In the genomic region with DNA sequence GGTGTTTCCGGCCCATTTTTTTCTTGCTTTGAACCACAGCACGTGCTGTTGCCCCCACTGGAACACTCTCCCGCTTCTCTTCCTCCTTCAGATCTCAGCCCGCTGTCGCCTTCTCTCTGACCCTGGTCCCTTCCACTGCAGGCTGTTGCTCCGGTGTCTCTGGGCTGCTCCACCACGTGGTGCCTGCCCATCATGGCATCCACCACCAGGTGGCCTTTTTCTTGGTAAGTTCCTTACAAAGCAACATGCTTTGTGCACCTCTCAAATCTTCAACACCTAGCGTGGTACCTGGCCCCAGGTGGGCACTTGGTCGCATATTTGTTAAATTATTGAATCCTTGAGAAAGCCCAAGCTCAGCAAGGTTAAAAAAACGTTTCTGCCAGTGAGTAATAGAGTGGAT, we compare ENCODE assay signal across 9 cellular contexts. TPM values are rescaled to one million over a fixed set of nuclear protein-coding genes. Genes with fewer than 3 reads are reported as not detected.
DNase-seq lines count a peak whose midpoint lies in the region; ATAC-seq and TF ChIP-seq lines count a peak whose summit lies in the region.
"Had no signal": no experiment of that assay in that cellular context is flagged by ENCODE, and none has a peak within 500 bp of the region (broad histone marks: within the 10 kb centered on the region; RNA-seq: fewer than 3 reads in every experiment).

No MANE protein-coding gene starts in this region.

- CTCF ChIA-PET in activated CD8-positive, alpha-beta T cell treated with anti-CD3 and anti-CD28 coated beads, Interleukin-2, amount 10 ng/mL, durations not matched to agents 7 days and 5 days (lab: Charles Lee) = no interaction called here

- POLR2A ChIA-PET in activated CD8-positive, alpha-beta T cell treated with anti-CD3 and anti-CD28 coated beads, Interleukin-2, amount 10 ng/mL, durations not matched to agents 7 days and 5 days (lab: Charles Lee) = no interaction called here

- peaks cover 4% of the 10 kb centered on the region for H3K27me3 ChIP-seq in lower lobe of right lung (ENCODE audit: low read depth)

- TF ChIP-seq CTCF in lower lobe of right lung (IDR thresholded peaks at IDR 0.05) = peak; percentile 8

- no peak overlapping the region for H3K4me3 Mint-ChIP-seq in activated CD8-positive, alpha-beta T cell treated with anti-CD3 and anti-CD28 coated beads, Interleukin-2, amount 10 ng/mL, durations not matched to agents 7 days and 5 days

- DNase-seq in DMS53 (lab: John Stamatoyannopoulos, UW) = peak; percentile 64
- DNase-seq in activated CD8-positive, alpha-beta T cell treated with anti-CD3 and anti-CD28 coated beads, Interleukin-2, amount 10 ng/mL, durations not matched to agents 7 days and 5 days = peak; percentile 22
- DNase-seq in lower lobe of right lung = no peak
- DNase-seq in dermis blood vessel endothelial cell = no peak
- no peak for DNase-seq in hypothalamus (lab: John Stamatoyannopoulos, UW)
- DNase-seq in activated gamma-delta T cell treated with Interleukin-2 at 50 U/mL for 16 hours = no peak
- DNase-seq: substantia nigra had no signal

- no peak overlapping the region for H3K27ac ChIP-seq in lower lobe of right lung

- peak; percentile 61 for ATAC-seq in HG03159 (IDR thresholded peaks at IDR 0.05; ENCODE audit: unreplicated experiment)
- ATAC-seq in activated CD8-positive, alpha-beta T cell treated with anti-CD3 and anti-CD28 coated beads, Interleukin-2, amount 10 ng/mL, durations not matched to agents 7 days and 5 days = no peak
- ATAC-seq in lower lobe of right lung = no peak
- no peak for ATAC-seq in GM18873 (IDR thresholded peaks at IDR 0.05; ENCODE audit: low FRiP score, unreplicated experiment)

- H3K4me3 ChIP-seq in lower lobe of right lung = no peak overlapping the region

- no peaks in the 10 kb centered on the region for H3K4me1 Mint-ChIP-seq in activated CD8-positive, alpha-beta T cell treated with anti-CD3 and anti-CD28 coated beads, Interleukin-2, amount 10 ng/mL, durations not matched to agents 7 days and 5 days (ENCODE audit: low read depth)

- no peak overlapping the region for H3K27ac Mint-ChIP-seq in activated CD8-positive, alpha-beta T cell treated with anti-CD3 and anti-CD28 coated beads, Interleukin-2, amount 10 ng/mL, durations not matched to agents 7 days and 5 days

- no peaks in the 10 kb centered on the region for H3K9me3 Mint-ChIP-seq in activated CD8-positive, alpha-beta T cell treated with anti-CD3 and anti-CD28 coated beads, Interleukin-2, amount 10 ng/mL, durations not matched to agents 7 days and 5 days (ENCODE audit: insufficient read depth)

- peaks cover 2% of the 10 kb centered on the region for H3K27me3 Mint-ChIP-seq in activated CD8-positive, alpha-beta T cell treated with anti-CD3 and anti-CD28 coated beads, Interleukin-2, amount 10 ng/mL, durations not matched to agents 7 days and 5 days (ENCODE audit: low read depth)

- intact Hi-C loops in lower lobe of right lung (cut with DNase I) = no loop called here

- no peaks in the 10 kb centered on the region for H3K4me1 ChIP-seq in lower lobe of right lung

- no peaks in the 10 kb centered on the region for H3K36me3 Mint-ChIP-seq in activated CD8-positive, alpha-beta T cell treated with anti-CD3 and anti-CD28 coated beads, Interleukin-2, amount 10 ng/mL, durations not matched to agents 7 days and 5 days (ENCODE audit: low read depth)

- no peaks in the 10 kb centered on the region for H3K36me3 ChIP-seq in lower lobe of right lung

- H3K9me3 ChIP-seq in lower lobe of right lung = no peaks in the 10 kb centered on the region

RNA-seq across cellular contexts. Expression of a gene that starts 19.1 kb away (rescaled TPM):
- not detected for total RNA-seq in activated CD8-positive, alpha-beta T cell treated with anti-CD3 and anti-CD28 coated beads, Interleukin-2, amount 10 ng/mL, durations not matched to agents 7 days and 5 days
- total RNA-seq in lower lobe of right lung (not detected), dermis blood vessel endothelial cell (not detected in 2 replicates)

Comparison
In these comparisons a context has a peak if more than half of its experiments do, and no peak if none do; other contexts are left out.
1. DNase-seq: peak in DMS53 (single experiment) and activated CD8-positive, alpha-beta T cell treated with anti-CD3 and anti-CD28 coated beads, Interleukin-2, amount 10 ng/mL, durations not matched to agents 7 days and 5 days (single experiment); none in lower lobe of right lung (single experiment), dermis blood vessel endothelial cell (single experiment), hypothalamus (0 of 51) and activated gamma-delta T cell treated with Interleukin-2 at 50 U/mL for 16 hours (single experiment).